Comparison of ENCODE assay signal across 7 cellular contexts in the genomic region with DNA sequence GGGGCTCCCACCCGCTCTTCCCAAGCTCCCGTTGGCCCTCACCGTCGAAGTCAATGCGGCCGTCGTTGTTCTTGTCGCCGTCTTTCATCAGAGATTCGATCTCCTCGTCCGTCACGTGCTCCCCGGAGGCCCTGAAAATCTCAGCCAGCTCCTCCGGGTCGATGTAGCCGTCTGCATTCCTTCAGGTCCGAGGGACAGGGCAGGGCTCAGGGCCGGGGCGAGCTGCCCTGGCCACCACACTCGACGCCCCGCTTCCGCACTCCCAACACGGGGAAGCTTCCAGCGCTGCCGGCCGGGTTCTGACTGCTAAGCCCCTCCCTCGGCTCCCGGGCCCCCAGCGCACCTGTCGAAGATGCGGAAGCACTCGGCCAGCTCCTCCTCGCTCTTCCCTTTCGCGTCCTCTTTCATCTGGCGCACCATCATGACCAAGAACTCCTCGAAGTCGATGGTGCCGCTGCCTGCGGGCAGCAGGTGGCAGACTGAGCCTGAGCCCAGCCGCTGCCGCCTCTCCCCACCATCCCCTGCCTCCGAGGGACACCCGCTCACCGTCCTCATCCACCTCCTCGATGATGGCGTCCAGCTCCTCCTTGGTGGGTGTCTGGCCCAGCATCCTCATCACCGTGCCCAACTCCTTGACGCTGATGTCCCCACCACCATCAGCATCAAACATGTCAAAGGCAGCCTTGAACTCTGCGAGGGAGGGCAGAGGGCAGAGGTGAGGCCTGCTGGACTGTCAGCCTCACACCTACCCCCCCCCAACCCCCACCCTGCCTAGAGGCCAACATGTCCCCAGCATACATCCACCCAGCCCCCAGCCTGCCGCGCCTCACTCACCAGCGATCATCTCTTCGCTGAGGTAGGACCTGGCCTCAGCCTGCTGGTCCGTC. TPM values are rescaled to one million over a fixed set of nuclear protein-coding genes. Genes with fewer than 3 reads are reported as not detected.
DNase-seq lines count a peak whose midpoint lies in the region; FAIRE-seq and TF ChIP-seq lines count a peak whose summit lies in the region.

No MANE protein-coding gene starts in this region.

- no CpG with 5 or more reads among the region's 57 CpGs for WGBS in iPS DF 6.9 (ENCODE audit: insufficient coverage, insufficient read length)

- no peak for TF ChIP-seq POLR2A in GM12891 (IDR thresholded peaks at IDR 0.05; ENCODE audit: low read depth, low read length)

- H3K4me1 ChIP-seq in adipocyte (ENCODE audit: control insufficient read depth, insufficient read depth, low read length) = peaks cover 43% of the 10 kb centered on the region
- peaks cover 2% of the 10 kb centered on the region; the same call in 1 of the 2 replicates for H3K4me1 ChIP-seq in iPS DF 6.9 (ENCODE audit: control insufficient read depth, insufficient read depth, low read length)

- no peak overlapping the region for H3K27ac ChIP-seq in iPS DF 6.9 (ENCODE audit: low read length)

- H3K9me3 ChIP-seq in adipocyte (ENCODE audit: control insufficient read depth, low read length) = no peaks in the 10 kb centered on the region
- no peaks in the 10 kb centered on the region for H3K9me3 ChIP-seq in iPS DF 6.9 (ENCODE audit: control insufficient read depth, insufficient read depth, low read length)

- no peak overlapping the region for H3K9ac ChIP-seq in adipocyte (ENCODE audit: low read length)

- H3K36me3 ChIP-seq in adipocyte (ENCODE audit: control insufficient read depth, insufficient read depth, low read length, severe bottlenecking) (no peaks in the 10 kb centered on the region), iPS DF 6.9 (ENCODE audit: control insufficient read depth, insufficient read depth, low read length) (no peaks in the 10 kb centered on the region; the same call in 1 of the 2 replicates)

- H3K27me3 ChIP-seq in adipocyte (replicated peaks; ENCODE audit: control insufficient read depth, insufficient read depth, low read length) (peaks cover 7% of the 10 kb centered on the region), iPS DF 6.9 (ENCODE audit: control insufficient read depth, insufficient read depth, low read length) (no peaks in the 10 kb centered on the region; the same call in 1 of the 2 replicates)

- H3K4me3 ChIP-seq in adipocyte (ENCODE audit: low read length) = no peak overlapping the region
- H3K4me3 ChIP-seq in iPS DF 6.9 (ENCODE audit: low read length) = peak overlapping the region; percentile 3; the same call in 1 of the 2 replicates

- FAIRE-seq in GM12891 (lab: Jason Lieb, UNC) = peak; percentile 82

- DNase-seq in GM12891 (ENCODE audit: insufficient read length, low spot score) = peak; percentile 56
- DNase-seq in RPMI7951 (ENCODE audit: low read depth) = peak; percentile 57
- DNase-seq in adipocyte (ENCODE audit: low read depth) = peak; percentile 49
- DNase-seq in iPS DF 6.9 (ENCODE audit: low read depth, low spot score) = peak; percentile 58
- DNase-seq in stimulated activated CD4-positive, alpha-beta T cell treated with anti-CD3 and anti-CD28 coated beads, Interleukin-15, amount 100 ng/mL, for 48 hours (ENCODE audit: low read depth in 2 of 2) = peak; percentile 28 to 34
- DNase-seq in SKM-1 treated with dmso at 0.1 percent for 144 hours (lab: John Stamatoyannopoulos, UW; ENCODE audit: unreplicated experiment) = no peak
- no peak for DNase-seq in COLO829 (ENCODE audit: low spot score)

TF ChIP-seq in GM12891, 5 proteins besides CTCF, POLR2A, EP300 and RAD21:
- TF ChIP-seq TAF1 (IDR thresholded peaks at IDR 0.05; ENCODE audit: low read depth, low read length) = no peak
- no peak for TF ChIP-seq PAX5 (IDR thresholded peaks at IDR 0.05; ENCODE audit: insufficient read depth, low read length, severe bottlenecking)
- TF ChIP-seq POU2F2 (IDR thresholded peaks at IDR 0.05; ENCODE audit: low read depth, low read length) = no peak
- no peak for TF ChIP-seq POLR2AphosphoS5 (IDR thresholded peaks at IDR 0.05; ENCODE audit: low read depth, low read length)
- TF ChIP-seq SPI1 (IDR thresholded peaks at IDR 0.05; ENCODE audit: low read depth, low read length) = no peak

RNA-seq across cellular contexts. Expression of a gene that starts 2.9 kb away (rescaled TPM):
- polyA plus RNA-seq in GM12891 (2012; ENCODE audit: low read depth, missing spikeins) = 0.58 TPM
- total RNA-seq in RPMI7951 (2014; rRNA removed; shearing (Covaris generic)) = 0.36 TPM in 1 of 2 replicates, not detected in the other

RNA-seq across cellular contexts. Expression of a gene that starts 9.4 kb away (rescaled TPM):
- 1.4 TPM for polyA plus RNA-seq in GM12891 (2012; ENCODE audit: low read depth, missing spikeins)
- total RNA-seq in RPMI7951 (2014; rRNA removed; shearing (Covaris generic)) = 54.1 and 59.8 TPM in 2 replicates

RNA-seq across cellular contexts. Expression of a gene that starts 11.7 kb away (rescaled TPM):
- 104 TPM for polyA plus RNA-seq in GM12891 (2012; ENCODE audit: low read depth, missing spikeins)
- total RNA-seq in RPMI7951 (2014; rRNA removed; shearing (Covaris generic)) = 606 and 673 TPM in 2 replicates

RNA-seq across cellular contexts. Expression of a gene that starts 32.4 kb away (rescaled TPM):
- 19.2 TPM for polyA plus RNA-seq in GM12891 (2012; ENCODE audit: low read depth, missing spikeins)
- total RNA-seq in RPMI7951 (2014; rRNA removed; shearing (Covaris generic)) = 44.1 and 51.4 TPM in 2 replicates

RNA-seq across cellular contexts. Expression of a gene that starts 32.5 kb away (rescaled TPM):
- polyA plus RNA-seq in GM12891 (2012; ENCODE audit: low read depth, missing spikeins) = not detected
- 3.6 and 8.8 TPM in 2 replicates for total RNA-seq in RPMI7951 (2014; rRNA removed; shearing (Covaris generic))

Comparison
In these comparisons a context has a peak if more than half of its experiments do, and no peak if none do; other contexts are left out.
1. DNase-seq: peak in GM12891 (single experiment), RPMI7951 (single experiment), adipocyte (single experiment), iPS DF 6.9 (single experiment) and stimulated activated CD4-positive, alpha-beta T cell treated with anti-CD3 and anti-CD28 coated beads, Interleukin-15, amount 100 ng/mL, for 48 hours (2 of 2); none in SKM-1 treated with dmso at 0.1 percent for 144 hours (single experiment) and COLO829 (single experiment).